9 cellular contexts compared by ENCODE assay signal in the genomic region with DNA sequence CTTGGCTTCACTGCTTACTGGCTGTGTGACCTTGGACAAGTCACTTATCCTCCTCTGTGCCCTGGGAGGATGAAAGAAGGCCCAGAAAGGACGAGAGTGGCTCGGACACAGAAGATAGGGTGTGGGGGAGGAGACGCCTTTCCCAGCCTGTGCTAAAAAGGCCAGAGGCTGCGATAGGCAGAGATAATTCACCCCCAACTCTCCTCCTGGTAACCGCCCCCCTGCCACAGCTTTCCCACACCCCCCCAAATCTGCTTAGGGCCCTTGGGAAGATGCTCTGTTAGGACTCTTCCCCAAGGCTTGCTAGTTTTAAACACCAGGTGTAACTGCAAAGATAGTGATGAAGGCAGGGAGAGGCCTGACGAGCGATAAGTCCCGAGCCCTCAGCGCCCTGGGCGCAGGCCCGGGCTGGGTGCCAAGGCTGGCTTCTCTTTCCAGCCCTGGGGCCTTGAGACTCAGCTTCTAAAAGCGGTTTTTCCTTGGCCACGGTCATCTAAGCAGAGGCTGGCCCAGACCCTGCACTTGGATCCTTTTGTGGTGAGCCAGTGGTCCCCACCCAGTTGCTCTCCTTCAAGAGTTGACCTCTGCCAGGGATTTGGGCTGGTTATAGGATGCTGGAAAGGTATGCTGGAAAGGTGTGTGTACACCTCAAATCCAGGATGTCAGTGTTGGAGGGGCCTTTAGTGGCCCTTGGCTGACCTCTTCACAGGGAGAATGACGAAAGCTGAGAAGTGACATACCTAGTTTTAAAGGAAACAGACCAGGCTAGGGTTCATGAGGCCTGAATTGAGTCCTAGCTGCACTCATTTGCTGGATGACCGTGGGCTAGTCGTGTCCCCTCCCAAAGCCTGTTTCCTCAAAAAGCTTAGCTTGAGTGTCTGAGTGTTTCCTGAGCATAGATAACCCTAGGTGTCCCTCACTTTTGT. TPM values are rescaled to one million over a fixed set of nuclear protein-coding genes. Genes with fewer than 3 reads are reported as not detected.
DNase-seq lines count a peak whose midpoint lies in the region; TF ChIP-seq lines count a peak whose summit lies in the region.
"Had no signal": no experiment of that assay in that cellular context is flagged by ENCODE, and none has a peak within 500 bp of the region (broad histone marks: within the 10 kb centered on the region; RNA-seq: fewer than 3 reads in every experiment).

No MANE protein-coding gene starts in this region.

- no TSS peak for BruUV-seq in MCF 10A (replicated peaks; lab: Mats Ljungman, UMichigan)

- intact Hi-C loops in MCF 10A (cut with micrococcal nuclease) (no loop called here), vagina (cut with DNase I) (no loop called here)

- H3K36me3 ChIP-seq in muscle layer of colon (ENCODE audit: insufficient read depth, low read length) (no peaks in the 10 kb centered on the region), vagina (no peaks in the 10 kb centered on the region)

- no peak for TF ChIP-seq POLR2A in vagina (IDR thresholded peaks at IDR 0.05)

- H3K27ac ChIP-seq in muscle layer of colon (ENCODE audit: low read depth, low read length) (peak overlapping the region; percentile 100), vagina (peak overlapping the region; percentile 55)

- H3K36me3 Mint-ChIP-seq in activated T-cell treated with anti-CD3 and anti-CD28 coated beads, Interleukin-2, amount 50 U/mL, for 24 hours (ENCODE audit: low read depth) = peaks cover 4% of the 10 kb centered on the region
- H3K36me3 Mint-ChIP-seq in MCF 10A (ENCODE audit: insufficient read depth, unreplicated experiment) = no peaks in the 10 kb centered on the region

- TF ChIP-seq CTCF in MCF 10A (IDR thresholded peaks at IDR 0.05; ENCODE audit: unreplicated experiment) (no peak), vagina (IDR thresholded peaks at IDR 0.05) (no peak)

- H3K27me3 ChIP-seq in muscle layer of colon (ENCODE audit: control insufficient read depth in 1 of 2, insufficient read depth in 2 of 2, low read length in 2 of 2) (no peaks in the 10 kb centered on the region), vagina (no peaks in the 10 kb centered on the region)

- DNase-seq in activated T-cell treated with anti-CD3 and anti-CD28 coated beads, Interleukin-2, amount 50 U/mL, for 24 hours = no peak
- DNase-seq in activated T-cell treated with anti-CD3 and anti-CD28 coated beads, Interleukin-2, amount 50 U/mL, for 48 hours = no peak
- DNase-seq in MCF 10A (ENCODE audit: unreplicated experiment) = peak; percentile 87
- no peak for DNase-seq in vagina (ENCODE audit: extremely low spot score in 2 of 2)
- no peak for DNase-seq in activated CD4-positive, CD25-positive, alpha-beta regulatory T cell (lab: John Stamatoyannopoulos, UW)
- DNase-seq in SIG-M5 treated with dmso at 0.1 percent for 504 hours (lab: John Stamatoyannopoulos, UW; ENCODE audit: unreplicated experiment) = no peak
- DNase-seq in HEK293T (ENCODE audit: extremely low spot score) = no peak

- H3K27me3 Mint-ChIP-seq in activated T-cell treated with anti-CD3 and anti-CD28 coated beads, Interleukin-2, amount 50 U/mL, for 24 hours = no peaks in the 10 kb centered on the region
- no peaks in the 10 kb centered on the region for H3K27me3 Mint-ChIP-seq in MCF 10A (ENCODE audit: insufficient read depth, unreplicated experiment)

- H3K9me3 Mint-ChIP-seq in activated T-cell treated with anti-CD3 and anti-CD28 coated beads, Interleukin-2, amount 50 U/mL, for 24 hours = no peaks in the 10 kb centered on the region
- H3K9me3 Mint-ChIP-seq in MCF 10A (ENCODE audit: unreplicated experiment) = no peaks in the 10 kb centered on the region

- H3K9ac ChIP-seq in muscle layer of colon (ENCODE audit: low read length) = no peak overlapping the region

- CTCF ChIA-PET in MCF 10A (lab: Yijun Ruan, JAX) (interaction anchor here (0.6 to 2.5 kb wide), 8 partner anchors 14 to 194 kb away, joined by 3 to 10 read pairs (median 4); a partner anchor contains a TSS), HEK293T (lab: Yijun Ruan, JAX) (no interaction called here)

- H3K4me1 Mint-ChIP-seq in activated T-cell treated with anti-CD3 and anti-CD28 coated beads, Interleukin-2, amount 50 U/mL, for 24 hours (ENCODE audit: low read depth) = peaks cover 38% of the 10 kb centered on the region
- H3K4me1 Mint-ChIP-seq in MCF 10A (ENCODE audit: insufficient read depth, unreplicated experiment) = peaks cover 11% of the 10 kb centered on the region

- H3K4me3 ChIP-seq in muscle layer of colon (ENCODE audit: low read depth in 1 of 2, low read length in 2 of 2) (no peak overlapping the region), vagina (no peak overlapping the region)
- H3K4me3 ChIP-seq: A549 had no signal

- POLR2A ChIA-PET in MCF 10A (lab: Yijun Ruan, JAX) (interaction anchor here (0.5 to 3.6 kb wide), 6 partner anchors 28 to 97 kb away, joined by 3 to 25 read pairs (median 4); a partner anchor contains a TSS), HEK293T (lab: Yijun Ruan, JAX) (no interaction called here)

- H3K9me3 ChIP-seq in muscle layer of colon (ENCODE audit: low read length) (no peaks in the 10 kb centered on the region), vagina (no peaks in the 10 kb centered on the region)
- H3K9me3 ChIP-seq: A549 had no signal

- H3K4me3 Mint-ChIP-seq in activated T-cell treated with anti-CD3 and anti-CD28 coated beads, Interleukin-2, amount 50 U/mL, for 24 hours = no peak overlapping the region
- no peak overlapping the region for H3K4me3 Mint-ChIP-seq in MCF 10A (ENCODE audit: unreplicated experiment)

- peaks cover 38% of the 10 kb centered on the region for H3K4me1 ChIP-seq in muscle layer of colon (ENCODE audit: insufficient read depth, low read length)
- peaks cover 34% of the 10 kb centered on the region for H3K4me1 ChIP-seq in vagina

- H3K27ac Mint-ChIP-seq in activated T-cell treated with anti-CD3 and anti-CD28 coated beads, Interleukin-2, amount 50 U/mL, for 24 hours = peak overlapping the region; percentile 38
- peak overlapping the region; percentile 10 for H3K27ac Mint-ChIP-seq in MCF 10A (ENCODE audit: low read depth, unreplicated experiment)

TF ChIP-seq in HEK293T, 16 proteins besides CTCF, POLR2A, EP300 and RAD21:
- TF ChIP-seq BHLHE40 (IDR thresholded peaks at IDR 0.05; ENCODE audit: borderline replicate concordance) = no peak
- no peak for TF ChIP-seq FOXM1 (IDR thresholded peaks at IDR 0.05; ENCODE audit: borderline replicate concordance)
- no peak for TF ChIP-seq LEF1 (IDR thresholded peaks at IDR 0.05; ENCODE audit: borderline replicate concordance)
- no peak for TF ChIP-seq ZNF384 (IDR thresholded peaks at IDR 0.05)
- TF ChIP-seq TARDBP (IDR thresholded peaks at IDR 0.05) = no peak
- no peak for TF ChIP-seq NFRKB (IDR thresholded peaks at IDR 0.05)
- TF ChIP-seq, protein P1, sequence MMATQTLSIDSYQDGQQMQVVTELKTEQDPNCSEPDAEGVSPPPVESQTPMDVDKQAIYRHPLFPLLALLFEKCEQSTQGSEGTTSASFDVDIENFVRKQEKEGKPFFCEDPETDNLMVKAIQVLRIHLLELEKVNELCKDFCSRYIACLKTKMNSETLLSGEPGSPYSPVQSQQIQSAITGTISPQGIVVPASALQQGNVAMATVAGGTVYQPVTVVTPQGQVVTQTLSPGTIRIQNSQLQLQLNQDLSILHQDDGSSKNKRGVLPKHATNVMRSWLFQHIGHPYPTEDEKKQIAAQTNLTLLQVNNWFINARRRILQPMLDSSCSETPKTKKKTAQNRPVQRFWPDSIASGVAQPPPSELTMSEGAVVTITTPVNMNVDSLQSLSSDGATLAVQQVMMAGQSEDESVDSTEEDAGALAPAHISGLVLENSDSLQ (IDR thresholded peaks at IDR 0.05) = no peak
- no peak for TF ChIP-seq SUZ12 (IDR thresholded peaks at IDR 0.05)
- no peak for TF ChIP-seq FOXK2 (IDR thresholded peaks at IDR 0.05)
- no peak for TF ChIP-seq CTBP1 (IDR thresholded peaks at IDR 0.05; ENCODE audit: borderline replicate concordance)
- TF ChIP-seq HDGF (IDR thresholded peaks at IDR 0.05; ENCODE audit: borderline replicate concordance) = no peak
- TF ChIP-seq L3MBTL2 (conservative IDR thresholded peaks at IDR 0.05) = no peak
- no peak for TF ChIP-seq ARNT (IDR thresholded peaks at IDR 0.05)
- TF ChIP-seq ELF4 (IDR thresholded peaks at IDR 0.05) = no peak
- TF ChIP-seq FOXA1 (IDR thresholded peaks at IDR 0.05) = no peak

RNA-seq across cellular contexts. Expression of a gene that starts 3.4 kb away (rescaled TPM):
- total RNA-seq in MCF 10A (2022) = 33.4 and 34.8 TPM in 2 replicates
- total RNA-seq in vagina = 37.6 TPM

RNA-seq across cellular contexts. Expression of a gene that starts 11.9 kb away (rescaled TPM):
- total RNA-seq in MCF 10A (2022) (not detected in 2 replicates), vagina (2.2 TPM)

RNA-seq across cellular contexts. Expression of a gene that starts 24.0 kb away (rescaled TPM):
- total RNA-seq in MCF 10A (2022) (0.09 TPM in 1 of 2 replicates, not detected in the other), vagina (4.4 TPM)

RNA-seq across cellular contexts. Expression of a gene that starts 47.5 kb away (rescaled TPM):
- total RNA-seq in MCF 10A (2022) (3.4 and 4.5 TPM in 2 replicates), vagina (171 TPM)

RNA-seq across cellular contexts. Expression of a gene that starts 58.8 kb away (rescaled TPM):
- total RNA-seq in MCF 10A (2022) = 9.9 and 11.2 TPM in 2 replicates
- total RNA-seq in vagina = 44.4 TPM
